Comparison of ENCODE assay signal across 19 cellular contexts in the genomic region with DNA sequence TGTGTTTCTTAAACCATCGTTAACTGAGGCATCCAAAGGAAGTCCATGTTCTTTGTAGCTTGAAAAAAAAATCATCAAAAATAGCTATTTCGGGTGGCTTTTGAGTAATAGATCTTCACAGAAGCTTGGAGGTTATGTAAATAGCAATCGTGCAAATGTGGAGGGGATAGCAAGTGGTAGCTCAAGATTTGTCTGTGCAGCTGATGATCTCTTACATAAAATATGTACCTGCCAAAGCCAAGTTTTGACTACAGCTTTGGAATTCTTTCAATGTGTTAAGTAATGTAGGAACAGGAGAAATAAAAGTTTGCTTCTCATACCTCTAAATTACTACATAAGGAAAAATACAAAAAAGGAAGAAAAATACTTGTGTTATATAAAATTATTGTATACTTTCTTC.
DNase-seq lines count a peak whose midpoint lies in the region; ATAC-seq and TF ChIP-seq lines count a peak whose summit lies in the region.
"Had no signal": no experiment of that assay in that cellular context is flagged by ENCODE, and none has a peak within 500 bp of the region (broad histone marks: within the 10 kb centered on the region; RNA-seq: fewer than 3 reads in every experiment).

No MANE protein-coding gene starts in this region.

- H3K27ac ChIP-seq in breast epithelium (no peak overlapping the region), left lung (no peak overlapping the region)
- H3K27ac ChIP-seq: 22Rv1; A549; BLaER1 treated with 17β-estradiol and CSF1 and Interleukin-3, amounts not matched to agents 10 nM and 100 nM; C4-2B had no signal

- TF ChIP-seq POLR2A in breast epithelium (IDR thresholded peaks at IDR 0.05), result no peak

- H3K4me1 Mint-ChIP-seq in MCF 10A (ENCODE audit: insufficient read depth, unreplicated experiment), result no peaks in the 10 kb centered on the region
- H3K4me1 Mint-ChIP-seq: B cell had no signal

- H3K4me3 Mint-ChIP-seq in MCF 10A (ENCODE audit: unreplicated experiment), result no peak overlapping the region
- H3K4me3 Mint-ChIP-seq: B cell; CD4-positive, alpha-beta T cell; CD8-positive, alpha-beta T cell had no signal

- CTCF ChIA-PET in MCF 10A (lab: Yijun Ruan, JAX), result interaction anchor here (0.7 kb wide), 1 partner anchor 17 kb away, joined by 3 read pairs; no protein-coding TSS in a partner anchor

- no peaks in the 10 kb centered on the region for H3K4me1 ChIP-seq in breast epithelium
- H3K4me1 ChIP-seq in left lung, result no peaks in the 10 kb centered on the region
- H3K4me1 ChIP-seq: A549; BLaER1 treated with 17β-estradiol and CSF1 and Interleukin-3, amounts not matched to agents 10 nM and 100 nM; Caco-2 had no signal

- no peaks in the 10 kb centered on the region for H3K36me3 ChIP-seq in breast epithelium
- no peaks in the 10 kb centered on the region for H3K36me3 ChIP-seq in left lung
- H3K36me3 ChIP-seq: BLaER1 treated with 17β-estradiol and CSF1 and Interleukin-3, amounts not matched to agents 10 nM and 100 nM had no signal

- no peak overlapping the region for H3K4me3 ChIP-seq in breast epithelium
- no peak overlapping the region for H3K4me3 ChIP-seq in left lung
- H3K4me3 ChIP-seq: A549; BLaER1 treated with 17β-estradiol and CSF1 and Interleukin-3, amounts not matched to agents 10 nM and 100 nM had no signal

- no peaks in the 10 kb centered on the region for H3K36me3 Mint-ChIP-seq in MCF 10A (ENCODE audit: insufficient read depth, unreplicated experiment)
- H3K36me3 Mint-ChIP-seq: CD8-positive, alpha-beta T cell had no signal

- intact Hi-C loops in MCF 10A (cut with micrococcal nuclease) (no loop called here), breast epithelium (cut with DNase I; ENCODE audit: low total_unique reads) (no loop called here), left lung (cut with DNase I) (no loop called here), sciatic nerve (cut with DNase I) (no loop called here)

- no TSS peak for BruUV-seq in MCF 10A (replicated peaks; lab: Mats Ljungman, UMichigan)

- H3K27me3 Mint-ChIP-seq in MCF 10A (ENCODE audit: insufficient read depth, unreplicated experiment), result no peaks in the 10 kb centered on the region
- H3K27me3 Mint-ChIP-seq: B cell; CD4-positive, alpha-beta T cell had no signal

- H3K27ac Mint-ChIP-seq in MCF 10A (ENCODE audit: low read depth, unreplicated experiment), result no peak overlapping the region
- H3K27ac Mint-ChIP-seq: B cell; CD4-positive, alpha-beta T cell; CD8-positive, alpha-beta T cell had no signal

- no peaks in the 10 kb centered on the region for H3K9me3 Mint-ChIP-seq in MCF 10A (ENCODE audit: unreplicated experiment)

- H3K27me3 ChIP-seq in breast epithelium, result no peaks in the 10 kb centered on the region
- H3K27me3 ChIP-seq in left lung, result no peaks in the 10 kb centered on the region
- H3K27me3 ChIP-seq: BLaER1 treated with 17β-estradiol and CSF1 and Interleukin-3, amounts not matched to agents 10 nM and 100 nM had no signal

- H3K9me3 ChIP-seq in breast epithelium, result no peaks in the 10 kb centered on the region
- H3K9me3 ChIP-seq in left lung, result no peaks in the 10 kb centered on the region
- H3K9me3 ChIP-seq: A549; BLaER1 treated with 17β-estradiol and CSF1 and Interleukin-3, amounts not matched to agents 10 nM and 100 nM; Caco-2 had no signal

- ATAC-seq in left lung, result peak; percentile 56
- ATAC-seq in sciatic nerve, result peak; percentile 28
- no peak for ATAC-seq in HG03045 (IDR thresholded peaks at IDR 0.05; ENCODE audit: unreplicated experiment)
- no peak for ATAC-seq in HG02610 (IDR thresholded peaks at IDR 0.05; ENCODE audit: unreplicated experiment)
- ATAC-seq in HG03025 (IDR thresholded peaks at IDR 0.05; ENCODE audit: low FRiP score, unreplicated experiment), result no peak
- ATAC-seq: A549; CD8-positive, alpha-beta T cell had no signal

- DNase-seq in MCF 10A (ENCODE audit: unreplicated experiment), result peak; percentile 1
- DNase-seq in breast epithelium (ENCODE audit: low spot score in 2 of 2), result no peak
- no peak for DNase-seq in left lung
- DNase-seq in sciatic nerve (ENCODE audit: low spot score), result no peak
- DNase-seq: AML-193; Caco-2; Calu3; CD4-positive, alpha-beta T cell; CD8-positive, alpha-beta T cell; DMS79 treated with DMSO at 0.1 percent for 48 hours; GF-D8 had no signal

- no peak for TF ChIP-seq CTCF in MCF 10A (IDR thresholded peaks at IDR 0.05; ENCODE audit: unreplicated experiment)
- no peak for TF ChIP-seq CTCF in breast epithelium (IDR thresholded peaks at IDR 0.05)
- no peak for TF ChIP-seq CTCF in left lung (IDR thresholded peaks at IDR 0.05)

- POLR2A ChIA-PET in MCF 10A (lab: Yijun Ruan, JAX), result no interaction called here

Comparison
In these comparisons a context has a peak if more than half of its experiments do, and no peak if none do; other contexts are left out.
1. ATAC-seq: peak in left lung (single experiment) and sciatic nerve (single experiment); none in HG03045 (single experiment), HG02610 (single experiment) and HG03025 (single experiment).